Comparison of ENCODE assay signal across 22 cellular contexts in genomic region chr2:35526741-35527140, GRCh38.
"Had no signal": no experiment of that assay in that cellular context is flagged by ENCODE, and none has a peak within 500 bp of the region (broad histone marks: within the 10 kb centered on the region; RNA-seq: fewer than 3 reads in every experiment).

No MANE protein-coding gene starts in this region.

- H3K4me3 ChIP-seq: breast epithelium, lung, tibial artery had no signal

- H3K27me3 ChIP-seq: breast epithelium, tibial artery had no signal

- H3K27ac ChIP-seq: breast epithelium, tibial artery had no signal

- H3K4me1 ChIP-seq: breast epithelium, tibial artery had no signal

- H3K36me3 ChIP-seq: breast epithelium, tibial artery had no signal

- DNase-seq: activated CD4-positive, alpha-beta T cell treated with anti-CD3 and anti-CD28 coated beads, Interleukin-2, amount 10 ng/mL, durations not matched to agents 7 days and 5 days; activated CD8-positive, alpha-beta T cell treated with anti-CD3 and anti-CD28 coated beads, Interleukin-2, amount 10 ng/mL, durations not matched to agents 7 days and 5 days; activated naive CD4-positive, alpha-beta T cell treated with Interleukin-2 at 50 U/mL for 16 hours; activated naive CD8-positive, alpha-beta T cell treated with anti-CD3 and anti-CD28 coated beads, Interleukin-2, amount 10 ng/mL, durations not matched to agents 7 days and 5 days; activated T-cell treated with anti-CD3 and anti-CD28 coated beads, Interleukin-2, amount 50 U/mL, for 24 hours; cerebellar nuclear complex; effector memory CD8-positive, alpha-beta T cell; foreskin fibroblast; left colon; midbrain; nephron progenitor cell; occipital lobe; posterior cingulate gyrus; stimulated activated CD4-positive, alpha-beta T cell treated with anti-CD3 and anti-CD28 coated beads, Interleukin-12 subunit alpha, Interleukin-12 subunit beta, amount 100 ng/mL, for 4 hours; stimulated activated CD4-positive, alpha-beta T cell treated with anti-CD3 and anti-CD28 coated beads, Interleukin-1b, Interleukin-23, amount 100 ng/mL, for 48 hours; stimulated activated CD8-positive, alpha-beta memory T cell treated with anti-CD3 and anti-CD28 coated beads, Interleukin-4, amount 100 ng/mL, for 48 hours; stimulated activated naive CD4-positive, alpha-beta T cell treated with Interleukin-2 at 50 U/mL for 16 hours; T-cell; T-helper 9 cell; tibial artery had no signal

- H3K9me3 ChIP-seq: breast epithelium, tibial artery had no signal
